Comparison of ENCODE assay signal across 8 cellular contexts in genomic region chr17:59361916-59362810, GRCh38. TPM values are rescaled to one million over a fixed set of nuclear protein-coding genes. Genes with fewer than 3 reads are reported as not detected.
A peak's percentile ranks its signal among the peaks of the same experiment; 100 is the strongest.
DNase-seq lines count a peak whose midpoint lies in the region; ATAC-seq and TF ChIP-seq lines count a peak whose summit lies in the region.

No MANE protein-coding gene starts in this region.

- WGBS in gastroesophageal sphincter (ENCODE audit: low coverage in 1 of 2), 2 donors, result 34 to 57% methylated on average over 5 to 6 of the region's 7 CpGs

- H3K27ac ChIP-seq in gastroesophageal sphincter, result peak overlapping the region in 3 of 4 donors; percentile 65 to 69 (median 67)

- ATAC-seq in GM19043 (IDR thresholded peaks at IDR 0.05; ENCODE audit: low read depth, unreplicated experiment) (peak; percentile 63), gastroesophageal sphincter (no peak)

- TF ChIP-seq CTCF in gastroesophageal sphincter (IDR thresholded peaks at IDR 0.05), result no peak

- H3K27me3 ChIP-seq in gastroesophageal sphincter, result no peaks in the 10 kb centered on the region

- TF ChIP-seq POLR2A in gastroesophageal sphincter (IDR thresholded peaks at IDR 0.05), result no peak

- peak overlapping the region in 1 of 2 donors; percentile 1 for H3K4me3 ChIP-seq in gastroesophageal sphincter

- H3K36me3 ChIP-seq in gastroesophageal sphincter, result no peaks in the 10 kb centered on the region

- H3K9me3 ChIP-seq in gastroesophageal sphincter, result no peaks in the 10 kb centered on the region

- DNase-seq in AG08395 (ENCODE audit: low spot score), result peak; percentile 74
- peak; percentile 86 for DNase-seq in LHCN-M2 (ENCODE audit: low read depth)
- peak; percentile 14 for DNase-seq in activated T-helper 9 cell treated with anti-CD3 and anti-CD28 coated beads, Interleukin-2, amount 50 U/mL, for 16 hours (ENCODE audit: low read depth)
- peak in 2 of 3 donors; percentile 6 to 15 for DNase-seq in stimulated activated CD4-positive, alpha-beta T cell treated with anti-CD3 and anti-CD28 coated beads, TNF-alpha, amount 100 ng/mL, for 1 hour (ENCODE audit: low read depth in 3 of 3, low spot score in 1 of 3)
- DNase-seq in GM19240 (ENCODE audit: insufficient read length, low spot score), result no peak
- no peak for DNase-seq in NCI-H2196 (lab: John Stamatoyannopoulos, UW; ENCODE audit: unreplicated experiment)

- H3K4me1 ChIP-seq in gastroesophageal sphincter, result peaks cover 22 to 100% (median 54%) of the 10 kb centered on the region in 3 donors

- TF ChIP-seq EP300 in gastroesophageal sphincter (IDR thresholded peaks at IDR 0.05), result no peak

RNA-seq across cellular contexts. Expression of gene YPEL2, which starts 30.7 kb away (rescaled TPM):
- total RNA-seq in LHCN-M2 (2014; rRNA removed), result 1.1 and 3.5 TPM in 2 replicates
- polyA plus RNA-seq in LHCN-M2 (2012), result 1.1 TPM
- total RNA-seq in gastroesophageal sphincter, result 10 to 100 TPM; 35.5 to 47.1 (median 40.6) TPM

Comparison
In these comparisons a context has a peak if more than half of its experiments do, and no peak if none do; other contexts are left out.
1. DNase-seq: peak in AG08395 (single experiment), LHCN-M2 (single experiment), activated T-helper 9 cell treated with anti-CD3 and anti-CD28 coated beads, Interleukin-2, amount 50 U/mL, for 16 hours (single experiment) and stimulated activated CD4-positive, alpha-beta T cell treated with anti-CD3 and anti-CD28 coated beads, TNF-alpha, amount 100 ng/mL, for 1 hour (2 of 3); none in GM19240 (single experiment) and NCI-H2196 (single experiment).